Comparison of ENCODE assay signal across 1 cellular context in the genomic region with DNA sequence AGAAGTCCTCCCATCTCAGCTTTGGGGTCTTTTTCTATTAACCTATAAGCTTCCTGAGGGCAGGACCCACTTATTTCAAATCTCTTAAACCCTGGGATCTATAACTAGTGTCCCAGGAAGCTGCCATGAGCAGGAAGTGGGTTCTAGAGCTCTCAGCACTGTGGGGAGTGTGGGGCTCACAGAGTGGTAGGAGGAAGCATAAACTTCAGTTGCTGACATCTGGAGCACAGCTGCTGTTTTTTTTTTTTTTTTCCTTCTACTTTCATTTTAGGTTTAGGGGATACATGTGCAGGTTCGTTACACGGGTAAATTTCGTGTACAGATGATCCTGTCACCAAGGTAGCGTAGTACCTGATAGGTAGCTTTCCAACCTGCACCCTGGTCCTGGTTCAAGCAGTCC.
TF ChIP-seq lines count a peak whose summit lies in the region.

No MANE protein-coding gene starts in this region.

TF ChIP-seq in IMR-90, 13 proteins besides CTCF, POLR2A, EP300 and RAD21 (continued from another document):
- TF ChIP-seq, protein P1, sequence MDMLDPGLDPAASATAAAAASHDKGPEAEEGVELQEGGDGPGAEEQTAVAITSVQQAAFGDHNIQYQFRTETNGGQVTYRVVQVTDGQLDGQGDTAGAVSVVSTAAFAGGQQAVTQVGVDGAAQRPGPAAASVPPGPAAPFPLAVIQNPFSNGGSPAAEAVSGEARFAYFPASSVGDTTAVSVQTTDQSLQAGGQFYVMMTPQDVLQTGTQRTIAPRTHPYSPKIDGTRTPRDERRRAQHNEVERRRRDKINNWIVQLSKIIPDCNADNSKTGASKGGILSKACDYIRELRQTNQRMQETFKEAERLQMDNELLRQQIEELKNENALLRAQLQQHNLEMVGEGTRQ (IDR thresholded peaks at IDR 0.05; ENCODE audit: low read depth, low read length) = no peak
- no peak for TF ChIP-seq MAFK (IDR thresholded peaks at IDR 0.05; ENCODE audit: low read depth, low read length)
- TF ChIP-seq NFE2L2 (IDR thresholded peaks at IDR 0.05; ENCODE audit: low read depth, low read length) = no peak
- TF ChIP-seq, protein P2, sequence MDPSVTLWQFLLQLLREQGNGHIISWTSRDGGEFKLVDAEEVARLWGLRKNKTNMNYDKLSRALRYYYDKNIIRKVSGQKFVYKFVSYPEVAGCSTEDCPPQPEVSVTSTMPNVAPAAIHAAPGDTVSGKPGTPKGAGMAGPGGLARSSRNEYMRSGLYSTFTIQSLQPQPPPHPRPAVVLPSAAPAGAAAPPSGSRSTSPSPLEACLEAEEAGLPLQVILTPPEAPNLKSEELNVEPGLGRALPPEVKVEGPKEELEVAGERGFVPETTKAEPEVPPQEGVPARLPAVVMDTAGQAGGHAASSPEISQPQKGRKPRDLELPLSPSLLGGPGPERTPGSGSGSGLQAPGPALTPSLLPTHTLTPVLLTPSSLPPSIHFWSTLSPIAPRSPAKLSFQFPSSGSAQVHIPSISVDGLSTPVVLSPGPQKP (IDR thresholded peaks at IDR 0.05; ENCODE audit: borderline replicate concordance, low read depth, low read length) = no peak
- TF ChIP-seq CEBPB (IDR thresholded peaks at IDR 0.05; ENCODE audit: low read depth, low read length) = no peak
- no peak for TF ChIP-seq MAZ (IDR thresholded peaks at IDR 0.05; ENCODE audit: borderline replicate concordance, low read depth, low read length)
